Comparison of ENCODE assay signal across 1 cellular context in the genomic region with DNA sequence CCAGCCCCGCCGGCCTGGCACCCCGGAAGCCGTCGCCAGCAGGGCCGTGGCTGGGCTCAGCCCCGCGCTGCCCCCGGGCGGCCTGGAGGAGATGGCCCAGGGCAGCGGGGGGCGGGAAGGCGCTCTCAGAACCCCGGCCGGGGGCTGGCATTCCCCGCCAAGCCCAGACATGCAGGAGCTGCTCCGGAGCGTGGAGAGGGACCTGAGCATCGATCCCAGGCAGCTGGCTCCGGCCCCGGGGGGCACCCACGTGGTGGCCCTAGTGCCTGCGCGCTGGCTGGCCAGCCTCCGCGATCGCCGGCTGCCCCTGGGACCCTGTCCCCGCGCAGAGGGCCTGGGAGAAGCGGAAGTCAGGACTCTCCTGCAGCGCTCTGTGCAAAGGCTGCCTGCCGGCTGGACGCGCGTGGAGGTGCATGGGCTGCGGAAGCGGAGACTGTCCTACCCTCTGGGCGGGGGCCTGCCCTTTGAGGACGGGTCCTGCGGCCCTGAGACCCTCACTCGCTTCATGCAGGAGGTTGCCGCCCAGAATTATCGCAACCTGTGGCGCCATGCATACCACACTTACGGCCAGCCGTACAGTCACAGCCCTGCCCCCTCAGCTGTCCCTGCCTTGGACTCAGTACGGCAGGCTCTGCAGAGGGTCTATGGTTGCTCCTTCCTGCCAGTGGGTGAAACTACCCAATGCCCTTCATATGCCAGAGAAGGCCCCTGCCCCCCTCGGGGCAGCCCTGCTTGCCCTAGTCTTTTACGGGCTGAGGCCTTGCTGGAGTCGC.
A peak's percentile ranks its signal among the peaks of the same experiment; 100 is the strongest.
TF ChIP-seq lines count a peak whose summit lies in the region.

No MANE protein-coding gene starts in this region.

TF ChIP-seq in HepG2, 621 proteins besides CTCF, POLR2A, EP300 and RAD21 (continued from another document and continues in another):
- no peak for TF ChIP-seq MZF1 (CRISPR knock-in tag; IDR thresholded peaks at IDR 0.05; ENCODE audit: borderline replicate concordance)
- TF ChIP-seq TAF15 (IDR thresholded peaks at IDR 0.05; ENCODE audit: low read depth, low read length, poor library complexity, severe bottlenecking) = no peak
- no peak for TF ChIP-seq ZNF143 (CRISPR knock-in tag; IDR thresholded peaks at IDR 0.05)
- peak; percentile 61 for TF ChIP-seq HDAC1 (CRISPR knock-in tag; IDR thresholded peaks at IDR 0.05)
- TF ChIP-seq, protein P1, sequence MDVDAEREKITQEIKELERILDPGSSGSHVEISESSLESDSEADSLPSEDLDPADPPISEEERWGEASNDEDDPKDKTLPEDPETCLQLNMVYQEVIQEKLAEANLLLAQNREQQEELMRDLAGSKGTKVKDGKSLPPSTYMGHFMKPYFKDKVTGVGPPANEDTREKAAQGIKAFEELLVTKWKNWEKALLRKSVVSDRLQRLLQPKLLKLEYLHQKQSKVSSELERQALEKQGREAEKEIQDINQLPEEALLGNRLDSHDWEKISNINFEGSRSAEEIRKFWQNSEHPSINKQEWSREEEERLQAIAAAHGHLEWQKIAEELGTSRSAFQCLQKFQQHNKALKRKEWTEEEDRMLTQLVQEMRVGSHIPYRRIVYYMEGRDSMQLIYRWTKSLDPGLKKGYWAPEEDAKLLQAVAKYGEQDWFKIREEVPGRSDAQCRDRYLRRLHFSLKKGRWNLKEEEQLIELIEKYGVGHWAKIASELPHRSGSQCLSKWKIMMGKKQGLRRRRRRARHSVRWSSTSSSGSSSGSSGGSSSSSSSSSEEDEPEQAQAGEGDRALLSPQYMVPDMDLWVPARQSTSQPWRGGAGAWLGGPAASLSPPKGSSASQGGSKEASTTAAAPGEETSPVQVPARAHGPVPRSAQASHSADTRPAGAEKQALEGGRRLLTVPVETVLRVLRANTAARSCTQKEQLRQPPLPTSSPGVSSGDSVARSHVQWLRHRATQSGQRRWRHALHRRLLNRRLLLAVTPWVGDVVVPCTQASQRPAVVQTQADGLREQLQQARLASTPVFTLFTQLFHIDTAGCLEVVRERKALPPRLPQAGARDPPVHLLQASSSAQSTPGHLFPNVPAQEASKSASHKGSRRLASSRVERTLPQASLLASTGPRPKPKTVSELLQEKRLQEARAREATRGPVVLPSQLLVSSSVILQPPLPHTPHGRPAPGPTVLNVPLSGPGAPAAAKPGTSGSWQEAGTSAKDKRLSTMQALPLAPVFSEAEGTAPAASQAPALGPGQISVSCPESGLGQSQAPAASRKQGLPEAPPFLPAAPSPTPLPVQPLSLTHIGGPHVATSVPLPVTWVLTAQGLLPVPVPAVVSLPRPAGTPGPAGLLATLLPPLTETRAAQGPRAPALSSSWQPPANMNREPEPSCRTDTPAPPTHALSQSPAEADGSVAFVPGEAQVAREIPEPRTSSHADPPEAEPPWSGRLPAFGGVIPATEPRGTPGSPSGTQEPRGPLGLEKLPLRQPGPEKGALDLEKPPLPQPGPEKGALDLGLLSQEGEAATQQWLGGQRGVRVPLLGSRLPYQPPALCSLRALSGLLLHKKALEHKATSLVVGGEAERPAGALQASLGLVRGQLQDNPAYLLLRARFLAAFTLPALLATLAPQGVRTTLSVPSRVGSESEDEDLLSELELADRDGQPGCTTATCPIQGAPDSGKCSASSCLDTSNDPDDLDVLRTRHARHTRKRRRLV (CRISPR knock-in tag; IDR thresholded peaks at IDR 0.05) = no peak
- TF ChIP-seq TEAD2 (CRISPR knock-in tag; IDR thresholded peaks at IDR 0.05) = 0 out of 2 replicates have a peak, but pooled peaks have one; percentile 37
- TF ChIP-seq RFX1 (IDR thresholded peaks at IDR 0.05) = no peak
- TF ChIP-seq NR2F6 (IDR thresholded peaks at IDR 0.05) = no peak
- TF ChIP-seq NR2F6 (CRISPR knock-in tag; IDR thresholded peaks at IDR 0.05) = no peak
- TF ChIP-seq ZMYM4 (CRISPR knock-in tag; IDR thresholded peaks at IDR 0.05) = 0 out of 2 replicates have a peak, but pooled peaks have one; percentile 38
- peak; percentile 86; the same call in 1 of the 2 replicates for TF ChIP-seq ZNF33B (CRISPR knock-in tag; IDR thresholded peaks at IDR 0.05)
- peak; percentile 65; the same call in 1 of the 2 replicates for TF ChIP-seq ZNF501 (CRISPR knock-in tag; IDR thresholded peaks at IDR 0.05)
- TF ChIP-seq, protein P2, sequence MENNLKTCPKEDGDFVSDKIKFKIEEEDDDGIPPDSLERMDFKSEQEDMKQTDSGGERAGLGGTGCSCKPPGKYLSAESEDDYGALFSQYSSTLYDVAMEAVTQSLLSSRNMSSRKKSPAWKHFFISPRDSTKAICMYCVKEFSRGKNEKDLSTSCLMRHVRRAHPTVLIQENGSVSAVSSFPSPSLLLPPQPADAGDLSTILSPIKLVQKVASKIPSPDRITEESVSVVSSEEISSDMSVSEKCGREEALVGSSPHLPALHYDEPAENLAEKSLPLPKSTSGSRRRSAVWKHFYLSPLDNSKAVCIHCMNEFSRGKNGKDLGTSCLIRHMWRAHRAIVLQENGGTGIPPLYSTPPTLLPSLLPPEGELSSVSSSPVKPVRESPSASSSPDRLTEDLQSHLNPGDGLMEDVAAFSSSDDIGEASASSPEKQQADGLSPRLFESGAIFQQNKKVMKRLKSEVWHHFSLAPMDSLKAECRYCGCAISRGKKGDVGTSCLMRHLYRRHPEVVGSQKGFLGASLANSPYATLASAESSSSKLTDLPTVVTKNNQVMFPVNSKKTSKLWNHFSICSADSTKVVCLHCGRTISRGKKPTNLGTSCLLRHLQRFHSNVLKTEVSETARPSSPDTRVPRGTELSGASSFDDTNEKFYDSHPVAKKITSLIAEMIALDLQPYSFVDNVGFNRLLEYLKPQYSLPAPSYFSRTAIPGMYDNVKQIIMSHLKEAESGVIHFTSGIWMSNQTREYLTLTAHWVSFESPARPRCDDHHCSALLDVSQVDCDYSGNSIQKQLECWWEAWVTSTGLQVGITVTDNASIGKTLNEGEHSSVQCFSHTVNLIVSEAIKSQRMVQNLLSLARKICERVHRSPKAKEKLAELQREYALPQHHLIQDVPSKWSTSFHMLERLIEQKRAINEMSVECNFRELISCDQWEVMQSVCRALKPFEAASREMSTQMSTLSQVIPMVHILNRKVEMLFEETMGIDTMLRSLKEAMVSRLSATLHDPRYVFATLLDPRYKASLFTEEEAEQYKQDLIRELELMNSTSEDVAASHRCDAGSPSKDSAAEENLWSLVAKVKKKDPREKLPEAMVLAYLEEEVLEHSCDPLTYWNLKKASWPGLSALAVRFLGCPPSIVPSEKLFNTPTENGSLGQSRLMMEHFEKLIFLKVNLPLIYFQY (CRISPR knock-in tag; IDR thresholded peaks at IDR 0.05; ENCODE audit: borderline replicate concordance) = no peak
- peak; percentile 3; the same call in 1 of the 3 replicates for TF ChIP-seq MXI1 (IDR thresholded peaks at IDR 0.05; ENCODE audit: borderline replicate concordance, low read depth, low read length)
- TF ChIP-seq ZBTB42 (CRISPR knock-in tag; IDR thresholded peaks at IDR 0.05) = no peak
- peak; percentile 57 for TF ChIP-seq HDAC2 (CRISPR knock-in tag; IDR thresholded peaks at IDR 0.05)
- TF ChIP-seq HNRNPK (IDR thresholded peaks at IDR 0.05; ENCODE audit: low read depth, low read length, poor library complexity, severe bottlenecking) = no peak
- TF ChIP-seq, protein P3, sequence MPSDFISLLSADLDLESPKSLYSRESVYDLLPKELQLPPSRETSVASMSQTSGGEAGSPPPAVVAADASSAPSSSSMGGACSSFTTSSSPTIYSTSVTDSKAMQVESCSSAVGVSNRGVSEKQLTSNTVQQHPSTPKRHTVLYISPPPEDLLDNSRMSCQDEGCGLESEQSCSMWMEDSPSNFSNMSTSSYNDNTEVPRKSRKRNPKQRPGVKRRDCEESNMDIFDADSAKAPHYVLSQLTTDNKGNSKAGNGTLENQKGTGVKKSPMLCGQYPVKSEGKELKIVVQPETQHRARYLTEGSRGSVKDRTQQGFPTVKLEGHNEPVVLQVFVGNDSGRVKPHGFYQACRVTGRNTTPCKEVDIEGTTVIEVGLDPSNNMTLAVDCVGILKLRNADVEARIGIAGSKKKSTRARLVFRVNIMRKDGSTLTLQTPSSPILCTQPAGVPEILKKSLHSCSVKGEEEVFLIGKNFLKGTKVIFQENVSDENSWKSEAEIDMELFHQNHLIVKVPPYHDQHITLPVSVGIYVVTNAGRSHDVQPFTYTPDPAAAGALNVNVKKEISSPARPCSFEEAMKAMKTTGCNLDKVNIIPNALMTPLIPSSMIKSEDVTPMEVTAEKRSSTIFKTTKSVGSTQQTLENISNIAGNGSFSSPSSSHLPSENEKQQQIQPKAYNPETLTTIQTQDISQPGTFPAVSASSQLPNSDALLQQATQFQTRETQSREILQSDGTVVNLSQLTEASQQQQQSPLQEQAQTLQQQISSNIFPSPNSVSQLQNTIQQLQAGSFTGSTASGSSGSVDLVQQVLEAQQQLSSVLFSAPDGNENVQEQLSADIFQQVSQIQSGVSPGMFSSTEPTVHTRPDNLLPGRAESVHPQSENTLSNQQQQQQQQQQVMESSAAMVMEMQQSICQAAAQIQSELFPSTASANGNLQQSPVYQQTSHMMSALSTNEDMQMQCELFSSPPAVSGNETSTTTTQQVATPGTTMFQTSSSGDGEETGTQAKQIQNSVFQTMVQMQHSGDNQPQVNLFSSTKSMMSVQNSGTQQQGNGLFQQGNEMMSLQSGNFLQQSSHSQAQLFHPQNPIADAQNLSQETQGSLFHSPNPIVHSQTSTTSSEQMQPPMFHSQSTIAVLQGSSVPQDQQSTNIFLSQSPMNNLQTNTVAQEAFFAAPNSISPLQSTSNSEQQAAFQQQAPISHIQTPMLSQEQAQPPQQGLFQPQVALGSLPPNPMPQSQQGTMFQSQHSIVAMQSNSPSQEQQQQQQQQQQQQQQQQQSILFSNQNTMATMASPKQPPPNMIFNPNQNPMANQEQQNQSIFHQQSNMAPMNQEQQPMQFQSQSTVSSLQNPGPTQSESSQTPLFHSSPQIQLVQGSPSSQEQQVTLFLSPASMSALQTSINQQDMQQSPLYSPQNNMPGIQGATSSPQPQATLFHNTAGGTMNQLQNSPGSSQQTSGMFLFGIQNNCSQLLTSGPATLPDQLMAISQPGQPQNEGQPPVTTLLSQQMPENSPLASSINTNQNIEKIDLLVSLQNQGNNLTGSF (CRISPR knock-in tag; IDR thresholded peaks at IDR 0.05) = peak; percentile 24; the same call in 1 of the 2 replicates
- TF ChIP-seq ZSCAN29 (CRISPR knock-in tag; conservative IDR thresholded peaks at IDR 0.05) = no peak
- TF ChIP-seq POLR2G (IDR thresholded peaks at IDR 0.05; ENCODE audit: low read depth, low read length) = 0 out of 2 replicates have a peak, but pooled peaks have one; percentile 1
- TF ChIP-seq ZNF296 (CRISPR knock-in tag; conservative IDR thresholded peaks at IDR 0.05) = peak; percentile 69; the same call in 1 of the 2 replicates
- TF ChIP-seq SRSF9 (IDR thresholded peaks at IDR 0.05; ENCODE audit: borderline replicate concordance, insufficient read depth, low read depth, low read length, poor library complexity, severe bottlenecking) = no peak
- TF ChIP-seq, protein P4, sequence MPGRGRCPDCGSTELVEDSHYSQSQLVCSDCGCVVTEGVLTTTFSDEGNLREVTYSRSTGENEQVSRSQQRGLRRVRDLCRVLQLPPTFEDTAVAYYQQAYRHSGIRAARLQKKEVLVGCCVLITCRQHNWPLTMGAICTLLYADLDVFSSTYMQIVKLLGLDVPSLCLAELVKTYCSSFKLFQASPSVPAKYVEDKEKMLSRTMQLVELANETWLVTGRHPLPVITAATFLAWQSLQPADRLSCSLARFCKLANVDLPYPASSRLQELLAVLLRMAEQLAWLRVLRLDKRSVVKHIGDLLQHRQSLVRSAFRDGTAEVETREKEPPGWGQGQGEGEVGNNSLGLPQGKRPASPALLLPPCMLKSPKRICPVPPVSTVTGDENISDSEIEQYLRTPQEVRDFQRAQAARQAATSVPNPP (CRISPR knock-in tag; IDR thresholded peaks at IDR 0.05) = no peak
- TF ChIP-seq, protein P5, sequence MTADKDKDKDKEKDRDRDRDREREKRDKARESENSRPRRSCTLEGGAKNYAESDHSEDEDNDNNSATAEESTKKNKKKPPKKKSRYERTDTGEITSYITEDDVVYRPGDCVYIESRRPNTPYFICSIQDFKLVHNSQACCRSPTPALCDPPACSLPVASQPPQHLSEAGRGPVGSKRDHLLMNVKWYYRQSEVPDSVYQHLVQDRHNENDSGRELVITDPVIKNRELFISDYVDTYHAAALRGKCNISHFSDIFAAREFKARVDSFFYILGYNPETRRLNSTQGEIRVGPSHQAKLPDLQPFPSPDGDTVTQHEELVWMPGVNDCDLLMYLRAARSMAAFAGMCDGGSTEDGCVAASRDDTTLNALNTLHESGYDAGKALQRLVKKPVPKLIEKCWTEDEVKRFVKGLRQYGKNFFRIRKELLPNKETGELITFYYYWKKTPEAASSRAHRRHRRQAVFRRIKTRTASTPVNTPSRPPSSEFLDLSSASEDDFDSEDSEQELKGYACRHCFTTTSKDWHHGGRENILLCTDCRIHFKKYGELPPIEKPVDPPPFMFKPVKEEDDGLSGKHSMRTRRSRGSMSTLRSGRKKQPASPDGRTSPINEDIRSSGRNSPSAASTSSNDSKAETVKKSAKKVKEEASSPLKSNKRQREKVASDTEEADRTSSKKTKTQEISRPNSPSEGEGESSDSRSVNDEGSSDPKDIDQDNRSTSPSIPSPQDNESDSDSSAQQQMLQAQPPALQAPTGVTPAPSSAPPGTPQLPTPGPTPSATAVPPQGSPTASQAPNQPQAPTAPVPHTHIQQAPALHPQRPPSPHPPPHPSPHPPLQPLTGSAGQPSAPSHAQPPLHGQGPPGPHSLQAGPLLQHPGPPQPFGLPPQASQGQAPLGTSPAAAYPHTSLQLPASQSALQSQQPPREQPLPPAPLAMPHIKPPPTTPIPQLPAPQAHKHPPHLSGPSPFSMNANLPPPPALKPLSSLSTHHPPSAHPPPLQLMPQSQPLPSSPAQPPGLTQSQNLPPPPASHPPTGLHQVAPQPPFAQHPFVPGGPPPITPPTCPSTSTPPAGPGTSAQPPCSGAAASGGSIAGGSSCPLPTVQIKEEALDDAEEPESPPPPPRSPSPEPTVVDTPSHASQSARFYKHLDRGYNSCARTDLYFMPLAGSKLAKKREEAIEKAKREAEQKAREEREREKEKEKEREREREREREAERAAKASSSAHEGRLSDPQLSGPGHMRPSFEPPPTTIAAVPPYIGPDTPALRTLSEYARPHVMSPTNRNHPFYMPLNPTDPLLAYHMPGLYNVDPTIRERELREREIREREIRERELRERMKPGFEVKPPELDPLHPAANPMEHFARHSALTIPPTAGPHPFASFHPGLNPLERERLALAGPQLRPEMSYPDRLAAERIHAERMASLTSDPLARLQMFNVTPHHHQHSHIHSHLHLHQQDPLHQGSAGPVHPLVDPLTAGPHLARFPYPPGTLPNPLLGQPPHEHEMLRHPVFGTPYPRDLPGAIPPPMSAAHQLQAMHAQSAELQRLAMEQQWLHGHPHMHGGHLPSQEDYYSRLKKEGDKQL (CRISPR knock-in tag; IDR thresholded peaks at IDR 0.05; ENCODE audit: low read depth) = no peak
- TF ChIP-seq, protein P6, sequence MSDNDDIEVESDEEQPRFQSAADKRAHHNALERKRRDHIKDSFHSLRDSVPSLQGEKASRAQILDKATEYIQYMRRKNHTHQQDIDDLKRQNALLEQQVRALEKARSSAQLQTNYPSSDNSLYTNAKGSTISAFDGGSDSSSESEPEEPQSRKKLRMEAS (IDR thresholded peaks at IDR 0.05) = peak; percentile 69; the same call in 1 of the 2 replicates
- TF ChIP-seq ZNF776 (CRISPR knock-in tag; IDR thresholded peaks at IDR 0.05) = peak; percentile 74; the same call in 1 of the 2 replicates
- no peak for TF ChIP-seq ZNF816 (CRISPR knock-in tag; IDR thresholded peaks at IDR 0.05; ENCODE audit: borderline replicate concordance)
- TF ChIP-seq ZBTB7B (CRISPR knock-in tag; IDR thresholded peaks at IDR 0.05) = peak; percentile 16; the same call in 1 of the 2 replicates
- no peak for TF ChIP-seq KLF6 (CRISPR knock-in tag; IDR thresholded peaks at IDR 0.05)
- TF ChIP-seq MEIS2 (CRISPR knock-in tag; IDR thresholded peaks at IDR 0.05) = no peak
- no peak for TF ChIP-seq NBN (conservative IDR thresholded peaks at IDR 0.05)
- TF ChIP-seq ZNF737 (CRISPR knock-in tag; IDR thresholded peaks at IDR 0.05; ENCODE audit: borderline replicate concordance) = no peak
